In genomic region chr1:153976819-153977249, GRCh38 we compare ENCODE assay signal across 8 cellular contexts. TPM values are rescaled to one million over a fixed set of nuclear protein-coding genes. Genes with fewer than 3 reads are reported as not detected.
DNase-seq lines count a peak whose midpoint lies in the region; FAIRE-seq and TF ChIP-seq lines count a peak whose summit lies in the region.

No MANE protein-coding gene starts in this region.

- no peak for FAIRE-seq in bronchial epithelial cell (lab: Jason Lieb, UNC)

- no peaks in the 10 kb centered on the region for H3K27me3 ChIP-seq in A673 (replicated peaks; ENCODE audit: insufficient read depth, low read depth, low read length, poor library complexity)
- H3K27me3 ChIP-seq in HUES6 (ENCODE audit: control insufficient read depth, insufficient read depth, low read length) = no peaks in the 10 kb centered on the region
- no peaks in the 10 kb centered on the region for H3K27me3 ChIP-seq in bronchial epithelial cell (ENCODE audit: control insufficient read depth, insufficient read depth, low read length)

- H3K4me3 ChIP-seq in A673 (ENCODE audit: low read depth, low read length, poor library complexity, severe bottlenecking) (peak overlapping the region; percentile 97), HUES6 (ENCODE audit: low read depth, low read length) (peak overlapping the region; percentile 73), bronchial epithelial cell (ENCODE audit: low read depth, low read length) (peak overlapping the region; percentile 76)

- H3K9ac ChIP-seq in HUES6 (ENCODE audit: low read length) = peak overlapping the region; percentile 87

- TF ChIP-seq CTCF in A673 (conservative IDR thresholded peaks at IDR 0.05; ENCODE audit: low read depth, low read length) (no peak), bronchial epithelial cell (IDR thresholded peaks at IDR 0.05; ENCODE audit: insufficient read depth, low read length, severe bottlenecking) (no peak), mesothelial cell of epicardium (IDR thresholded peaks at IDR 0.05; ENCODE audit: unreplicated experiment) (no peak)

- POLR2A ChIA-PET in A673 (lab: Charles Lee; ENCODE audit: low non-redundant PET) = interaction anchor here (0.6 to 1.5 kb wide), 3 partner anchors 8 to 13 kb away, joined by 4 to 8 read pairs (median 4); partner anchors contain the start of gene RAB13

- H3K4me1 ChIP-seq in A673 (ENCODE audit: insufficient read depth, low read length, poor library complexity, severe bottlenecking) (peaks cover 8% of the 10 kb centered on the region), HUES6 (ENCODE audit: control insufficient read depth, insufficient read depth, low read length) (peaks cover 2% of the 10 kb centered on the region; the same call in 1 of the 2 replicates)

- intact Hi-C loops in A673 (cut with micrococcal nuclease; ENCODE audit: unreplicated experiment) = no loop called here

- CTCF ChIA-PET in A673 (lab: Charles Lee) = interaction anchor here (0.5 to 0.9 kb wide), 2 partner anchors 180 to 233 kb away, joined by 3 to 4 read pairs; no protein-coding TSS in a partner anchor

- H3K9me3 Mint-ChIP-seq in mesothelial cell of epicardium = no peaks in the 10 kb centered on the region

- peaks cover 28% of the 10 kb centered on the region for H3K4me1 Mint-ChIP-seq in mesothelial cell of epicardium

- peak overlapping the region; percentile 91 for H3K27ac ChIP-seq in A673 (ENCODE audit: low read depth, low read length, poor library complexity, severe bottlenecking)
- H3K27ac ChIP-seq in HUES6 (ENCODE audit: low read depth, low read length) = peak overlapping the region; percentile 79

- no peak for DNase-seq in A673 (ENCODE audit: low spot score)
- no peak for DNase-seq in bronchial epithelial cell (ENCODE audit: low read depth)
- DNase-seq in mesothelial cell of epicardium (ENCODE audit: low spot score in 2 of 2, unreplicated experiment in 2 of 2) = peak in 1 of 2 experiments; percentile 42
- DNase-seq in NCI-H146 treated with DMSO at 0.1 percent for 48 hours (lab: John Stamatoyannopoulos, UW; ENCODE audit: unreplicated experiment) = no peak
- no peak for DNase-seq in NCI-H2196 (lab: John Stamatoyannopoulos, UW; ENCODE audit: unreplicated experiment)
- no peak for DNase-seq in NCI-H446 (lab: John Stamatoyannopoulos, UW)
- DNase-seq in activated CD4-positive, alpha-beta T cell treated with anti-CD3 and anti-CD28 coated beads, Interleukin-2, amount 50 U/mL, for 48 hours = no peak

- peak overlapping the region; percentile 96 for H3K27ac Mint-ChIP-seq in mesothelial cell of epicardium

- no TSS peak for BruUV-seq in A673 (replicated peaks; lab: Mats Ljungman, UMichigan)

- H3K27me3 Mint-ChIP-seq in mesothelial cell of epicardium (ENCODE audit: low read depth) = no peaks in the 10 kb centered on the region

- H3K36me3 Mint-ChIP-seq in mesothelial cell of epicardium = peaks cover 10% of the 10 kb centered on the region

- peak overlapping the region; percentile 97 for H3K4me3 Mint-ChIP-seq in mesothelial cell of epicardium

- no peaks in the 10 kb centered on the region for H3K9me3 ChIP-seq in A673 (ENCODE audit: low read depth, low read length, poor library complexity, severe bottlenecking)
- no peaks in the 10 kb centered on the region for H3K9me3 ChIP-seq in HUES6 (ENCODE audit: control insufficient read depth, insufficient read depth, low read depth, low read length)

- H3K36me3 ChIP-seq in A673 (ENCODE audit: insufficient read depth, low read length, poor library complexity, severe bottlenecking) (peaks cover 36% of the 10 kb centered on the region), HUES6 (ENCODE audit: control insufficient read depth, insufficient read depth, low read length) (peaks cover 34% of the 10 kb centered on the region), bronchial epithelial cell (ENCODE audit: control insufficient read depth, insufficient read depth, low read length) (peaks cover 16% of the 10 kb centered on the region)

RNA-seq across cellular contexts. Expression of gene JTB, which starts 0.6 kb away (rescaled TPM):
- 126 and 142 TPM in 2 replicates for total RNA-seq in A673 (2021)
- 181 and 183 TPM in 2 replicates for total RNA-seq in bronchial epithelial cell
- total RNA-seq in mesothelial cell of epicardium = 67.6 to 74.1 TPM (median 72.1 TPM) in 3 replicates

RNA-seq across cellular contexts. Expression of gene CREB3L4, which starts 9.1 kb away (rescaled TPM):
- total RNA-seq in A673 (2021) (8.7 and 14.4 TPM in 2 replicates), bronchial epithelial cell (4.6 and 7.1 TPM in 2 replicates), mesothelial cell of epicardium (29.9 to 33.1 TPM (median 31.1 TPM) in 3 replicates)

RNA-seq across cellular contexts. Expression of gene RAB13, which starts 9.3 kb away (rescaled TPM):
- total RNA-seq in A673 (2021) (169 and 206 TPM in 2 replicates), bronchial epithelial cell (24.2 and 40.8 TPM in 2 replicates), mesothelial cell of epicardium (87.7 to 92.0 TPM (median 90.2 TPM) in 3 replicates)

RNA-seq across cellular contexts. Expression of gene SLC39A1, which starts 13.5 kb away (rescaled TPM):
- total RNA-seq in A673 (2021) (90.7 and 97.3 TPM in 2 replicates), bronchial epithelial cell (71.2 and 108 TPM in 2 replicates), mesothelial cell of epicardium (73.3 to 76.3 TPM (median 73.9 TPM) in 3 replicates)

RNA-seq across cellular contexts. Expression of gene RPS27, which starts 13.7 kb away (rescaled TPM):
- total RNA-seq in A673 (2021) = 1,464 and 1,548 TPM in 2 replicates
- 1,160 and 1,698 TPM in 2 replicates for total RNA-seq in bronchial epithelial cell
- 2,145 to 2,266 TPM (median 2,211 TPM) in 3 replicates for total RNA-seq in mesothelial cell of epicardium
